In genomic region chr1:245266105-245266504, GRCh38 we compare ENCODE assay signal across 23 cellular contexts.
"Had no signal": no experiment of that assay in that cellular context is flagged by ENCODE, and none has a peak within 500 bp of the region (broad histone marks: within the 10 kb centered on the region; RNA-seq: fewer than 3 reads in every experiment).

No MANE protein-coding gene starts in this region.

- H3K36me3 ChIP-seq: esophagus muscularis mucosa, gastroesophageal sphincter, heart right ventricle, left lung, lower lobe of right lung had no signal

- H3K27ac ChIP-seq: coronary artery, dorsolateral prefrontal cortex, esophagus muscularis mucosa, foreskin keratinocyte, gastroesophageal sphincter, heart right ventricle, left lung, lower lobe of right lung had no signal

- DNase-seq: dermis blood vessel endothelial cell; dorsolateral prefrontal cortex; effector CD4-positive, alpha-beta T cell; effector memory CD4-positive, alpha-beta T cell; foreskin keratinocyte; heart right ventricle; hippocampal formation; left cardiac atrium; left lung; left ventricle myocardium superior; lower lobe of right lung; mesenchymal stem cell; mucosa of descending colon; naive B cell had no signal

- H3K27me3 ChIP-seq: esophagus muscularis mucosa, foreskin keratinocyte, gastroesophageal sphincter had no signal

- H3K4me1 ChIP-seq: esophagus muscularis mucosa, foreskin keratinocyte, gastroesophageal sphincter, heart right ventricle, left lung, lower lobe of right lung had no signal

- H3K36me3 Mint-ChIP-seq: naive B cell had no signal

- H3K27ac Mint-ChIP-seq: mesothelial cell of epicardium, naive B cell had no signal

- H3K4me1 Mint-ChIP-seq: mesothelial cell of epicardium had no signal

- H3K4me3 ChIP-seq: coronary artery, dorsolateral prefrontal cortex, esophagus muscularis mucosa, gastroesophageal sphincter, heart right ventricle, left lung, lower lobe of right lung, mucosa of descending colon had no signal

- H3K4me3 Mint-ChIP-seq: mesothelial cell of epicardium, naive B cell had no signal

- H3K9me3 ChIP-seq: mucosa of descending colon had no signal

- ATAC-seq: foreskin keratinocyte, gastroesophageal sphincter, heart right ventricle, left cardiac atrium, left lung, left ventricle myocardium superior, lower lobe of right lung, mucosa of descending colon had no signal

- FAIRE-seq: colon, endothelial cell of umbilical vein, frontal cortex, islet of Langerhans, keratinocyte had no signal
